In the genomic region with DNA sequence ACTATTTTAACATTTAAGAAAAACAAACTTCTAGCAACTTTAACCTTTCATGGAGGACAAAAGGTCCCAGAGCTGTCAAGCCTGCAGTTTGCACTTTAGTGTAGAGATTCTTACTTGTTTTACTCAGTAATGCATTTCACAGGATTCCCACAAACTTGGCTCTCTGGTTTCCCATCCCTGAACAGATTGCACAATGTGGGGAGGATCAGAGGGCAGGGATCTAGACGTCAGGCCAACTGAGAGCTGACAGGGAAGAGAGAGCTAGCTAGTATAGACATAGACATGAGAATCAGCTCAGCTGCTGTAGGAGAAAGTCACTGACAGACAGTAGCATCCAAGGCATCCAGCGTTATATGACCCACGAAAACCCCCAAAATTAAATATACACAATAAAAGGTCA, we compare ENCODE assay signal across 1 cellular context.
TF ChIP-seq lines count a peak whose summit lies in the region.

No MANE protein-coding gene starts in this region.

TF ChIP-seq in K562, 482 proteins besides CTCF, POLR2A, EP300 and RAD21:
- no peak for TF ChIP-seq YY1 (IDR thresholded peaks at IDR 0.05; ENCODE audit: borderline replicate concordance in 1 of 3, control insufficient read depth in 1 of 3, extremely low read depth in 1 of 3, insufficient read depth in 3 of 3, insufficient read length in 1 of 3, insufficient replicate concordance in 2 of 3, low read depth in 1 of 3, low read length in 2 of 3)
- TF ChIP-seq CEBPB (tag; IDR thresholded peaks at IDR 0.05), result 0 out of 2 replicates have a peak, but pooled peaks have one; percentile 31
TF ChIP-seq in K562: peak in this region for 1.
